8 cellular contexts compared by ENCODE assay signal in genomic region chr2:85353876-85354285, GRCh38. TPM values are rescaled to one million over a fixed set of nuclear protein-coding genes. Genes with fewer than 3 reads are reported as not detected.
DNase-seq lines count a peak whose midpoint lies in the region; ATAC-seq and TF ChIP-seq lines count a peak whose summit lies in the region.

No MANE protein-coding gene starts in this region.

- no peak for TF ChIP-seq CTCF in RWPE2 (IDR thresholded peaks at IDR 0.05; ENCODE audit: poor library complexity, severe bottlenecking)
- no peak for TF ChIP-seq CTCF in lower lobe of right lung (IDR thresholded peaks at IDR 0.05)

- ATAC-seq in HG02588 (IDR thresholded peaks at IDR 0.05; ENCODE audit: unreplicated experiment) (peak; percentile 4), RWPE2 (ENCODE audit: low read depth) (peak; percentile 15; the same call in 2 of the 3 replicates), lower lobe of right lung (peak; percentile 60 to 76), GM21619 (IDR thresholded peaks at IDR 0.05; ENCODE audit: unreplicated experiment) (no peak)

- peak overlapping the region; percentile 79 to 95 (median 88) for H3K9ac ChIP-seq in subcutaneous abdominal adipose tissue (ENCODE audit: low read length in 5 of 5)

- H3K27ac ChIP-seq in RWPE2 (ENCODE audit: poor library complexity, severe bottlenecking) (peak overlapping the region; percentile 54), cingulate gyrus (ENCODE audit: low read depth, low read length) (peak overlapping the region; percentile 55), lower lobe of right lung (peak overlapping the region; percentile 90), subcutaneous abdominal adipose tissue (ENCODE audit: low read depth, low read length) (peak overlapping the region; percentile 96)

- intact Hi-C loops in lower lobe of right lung (cut with DNase I): no loop called here

- H3K4me1 ChIP-seq in RWPE2 (ENCODE audit: insufficient read depth, poor library complexity, severe bottlenecking): peaks cover 16% of the 10 kb centered on the region
- peaks cover 25% of the 10 kb centered on the region for H3K4me1 ChIP-seq in lower lobe of right lung
- peaks cover 5 to 91% (median 72%) of the 10 kb centered on the region in 5 donors for H3K4me1 ChIP-seq in subcutaneous abdominal adipose tissue (ENCODE audit: control insufficient read depth in 5 of 5, insufficient read depth in 5 of 5, low read length in 5 of 5)

- peak overlapping the region; percentile 50 for H3K4me3 ChIP-seq in RWPE2 (ENCODE audit: severe bottlenecking)
- peak overlapping the region; percentile 88 for H3K4me3 ChIP-seq in lower lobe of right lung
- peak overlapping the region; percentile 86 to 97 (median 91) for H3K4me3 ChIP-seq in subcutaneous abdominal adipose tissue (ENCODE audit: low read depth in 1 of 5, low read length in 5 of 5)

- no peaks in the 10 kb centered on the region for H3K9me3 ChIP-seq in RWPE2 (ENCODE audit: severe bottlenecking)
- no peaks in the 10 kb centered on the region for H3K9me3 ChIP-seq in lower lobe of right lung
- no peaks in the 10 kb centered on the region for H3K9me3 ChIP-seq in subcutaneous abdominal adipose tissue (ENCODE audit: control insufficient read depth in 5 of 5, low read length in 5 of 5)

- peaks cover 47% of the 10 kb centered on the region for H3K36me3 ChIP-seq in RWPE2 (ENCODE audit: low read depth)
- peaks cover 53% of the 10 kb centered on the region for H3K36me3 ChIP-seq in lower lobe of right lung
- peaks cover 0 to 39% (median 32%) of the 10 kb centered on the region in 5 donors for H3K36me3 ChIP-seq in subcutaneous abdominal adipose tissue (ENCODE audit: control insufficient read depth in 5 of 5, insufficient read depth in 5 of 5, low read length in 5 of 5)

- H3K27me3 ChIP-seq in RWPE2 (ENCODE audit: insufficient read depth, poor library complexity, severe bottlenecking) (no peaks in the 10 kb centered on the region), lower lobe of right lung (ENCODE audit: low read depth) (no peaks in the 10 kb centered on the region), subcutaneous abdominal adipose tissue (ENCODE audit: control insufficient read depth in 5 of 5, insufficient read depth in 4 of 5, low read length in 5 of 5) (no peaks in the 10 kb centered on the region)

- DNase-seq in GM03348 (ENCODE audit: low spot score) (peak; percentile 55), RWPE2 (ENCODE audit: low spot score) (no peak), lower lobe of right lung (peak; percentile 66), SKM-1 treated with dmso at 0.1 percent for 144 hours (lab: John Stamatoyannopoulos, UW; ENCODE audit: unreplicated experiment) (no peak)

RNA-seq across cellular contexts. Expression of gene RETSAT, which starts 0.4 kb away (rescaled TPM):
- 55.5 TPM for total RNA-seq in lower lobe of right lung

RNA-seq across cellular contexts. Expression of gene ELMOD3, which starts 0.7 kb away (rescaled TPM):
- 19.6 TPM for total RNA-seq in lower lobe of right lung

RNA-seq across cellular contexts. Expression of gene TGOLN2, which starts 26.1 kb away (rescaled TPM):
- total RNA-seq in lower lobe of right lung: 171 TPM

RNA-seq across cellular contexts. Expression of gene CAPG, which starts 56.3 kb away (rescaled TPM):
- 555 TPM for total RNA-seq in lower lobe of right lung

Comparison
In these comparisons a context has a peak if more than half of its experiments do, and no peak if none do; other contexts are left out.
1. DNase-seq: peak in GM03348 (single experiment) and lower lobe of right lung (single experiment); none in RWPE2 (single experiment) and SKM-1 treated with dmso at 0.1 percent for 144 hours (single experiment).
2. Peak in every context shown above with its lines, with median percentiles within 50 percentile points of each other: H3K27ac ChIP-seq and H3K4me3 ChIP-seq.